8 cellular contexts compared by ENCODE assay signal in genomic region chr2:200862532-200863000, GRCh38. TPM values are rescaled to one million over a fixed set of nuclear protein-coding genes. Genes with fewer than 3 reads are reported as not detected.
DNase-seq lines count a peak whose midpoint lies in the region; ATAC-seq and TF ChIP-seq lines count a peak whose summit lies in the region.

No MANE protein-coding gene starts in this region.

- peak overlapping the region; percentile 99 for H3K27ac Mint-ChIP-seq in osteocyte (ENCODE audit: unreplicated experiment)

- TF ChIP-seq EP300 in esophagus muscularis mucosa (IDR thresholded peaks at IDR 0.05), result no peak

- intact Hi-C loops in esophagus muscularis mucosa (cut with DNase I) (loop anchor here (5.0 kb wide), 1 partner anchor 50 kb away; the partner anchor contains the start of gene BZW1), upper lobe of right lung (cut with DNase I) (no loop called here)

- no peaks in the 10 kb centered on the region for H3K27me3 Mint-ChIP-seq in osteocyte (ENCODE audit: unreplicated experiment)

- TF ChIP-seq POLR2A in esophagus muscularis mucosa (IDR thresholded peaks at IDR 0.05; ENCODE audit: low read depth), result peak; percentile 19

- TF ChIP-seq CTCF in esophagus muscularis mucosa (IDR thresholded peaks at IDR 0.05) (no peak), osteocyte (IDR thresholded peaks at IDR 0.05) (no peak), upper lobe of right lung (IDR thresholded peaks at IDR 0.05) (no peak)

- H3K27ac ChIP-seq in esophagus muscularis mucosa (replicated peaks in 1 of 4) (peak overlapping the region; percentile 98 to 100 (median 100)), upper lobe of right lung (peak overlapping the region; percentile 100)

- H3K36me3 ChIP-seq in esophagus muscularis mucosa (peaks cover 19 to 47% (median 26%) of the 10 kb centered on the region in 4 donors), upper lobe of right lung (peaks cover 41% of the 10 kb centered on the region)

- H3K4me3 ChIP-seq in esophagus muscularis mucosa (peak overlapping the region; percentile 76 to 98 (median 90)), upper lobe of right lung (peak overlapping the region; percentile 91)

- H3K4me1 ChIP-seq in esophagus muscularis mucosa, result peaks cover 36 to 74% (median 66%) of the 10 kb centered on the region in 4 donors
- H3K4me1 ChIP-seq in upper lobe of right lung, result peaks cover 40% of the 10 kb centered on the region

- H3K9me3 Mint-ChIP-seq in osteocyte (ENCODE audit: unreplicated experiment), result no peaks in the 10 kb centered on the region

- no peaks in the 10 kb centered on the region for H3K9me3 ChIP-seq in esophagus muscularis mucosa
- no peaks in the 10 kb centered on the region for H3K9me3 ChIP-seq in upper lobe of right lung

- peak overlapping the region; percentile 99 for H3K4me3 Mint-ChIP-seq in osteocyte (ENCODE audit: unreplicated experiment)

- peaks cover 0 to 3% (median 0%) of the 10 kb centered on the region in 4 donors for H3K27me3 ChIP-seq in esophagus muscularis mucosa
- no peaks in the 10 kb centered on the region for H3K27me3 ChIP-seq in upper lobe of right lung

- DNase-seq in DMS53 (lab: John Stamatoyannopoulos, UW), result peak; percentile 64
- DNase-seq in DMS53 treated with DMSO at 0.1 percent for 48 hours (lab: John Stamatoyannopoulos, UW; ENCODE audit: unreplicated experiment), result no peak
- DNase-seq in NCI-H2227 treated with DMSO at 0.1 percent for 48 hours (lab: John Stamatoyannopoulos, UW), result peak; percentile 47
- DNase-seq in activated T-cell treated with anti-CD3 and anti-CD28 coated beads for 1 hour (ENCODE audit: low read depth), result peak; percentile 27
- DNase-seq in esophagus muscularis mucosa (ENCODE audit: extremely low spot score), result no peak
- DNase-seq in osteocyte (ENCODE audit: extremely low spot score, unreplicated experiment), result no peak
- no peak for DNase-seq in upper lobe of right lung
- DNase-seq in cerebellum (ENCODE audit: low spot score), result no peak

- peaks cover 46% of the 10 kb centered on the region for H3K4me1 Mint-ChIP-seq in osteocyte (ENCODE audit: unreplicated experiment)

- H3K36me3 Mint-ChIP-seq in osteocyte (ENCODE audit: unreplicated experiment), result peaks cover 29% of the 10 kb centered on the region

- under 1% methylated on average over 13 of the region's 13 CpGs for WGBS in esophagus muscularis mucosa

- ATAC-seq in upper lobe of right lung, result no peak

RNA-seq across cellular contexts. Expression of gene CLK1, which starts 1.9 kb away (rescaled TPM):
- total RNA-seq in esophagus muscularis mucosa, result 100 to 1,000 TPM in 3 of 4 donors, 10 to 100 TPM in 1; 94.3 to 177 (median 108) TPM
- 92.0 and 96.8 TPM in 2 replicates for total RNA-seq in osteocyte
- total RNA-seq in upper lobe of right lung, result 108 TPM
- total RNA-seq in cerebellum, result 206 TPM

RNA-seq across cellular contexts. Expression of gene PPIL3, which starts 26.3 kb away (rescaled TPM):
- 10 to 100 TPM in 3 of 4 donors, 1 to 10 TPM in 1; 6.9 to 16.3 (median 13.4) TPM for total RNA-seq in esophagus muscularis mucosa
- 49.7 and 50.8 TPM in 2 replicates for total RNA-seq in osteocyte
- 31.2 TPM for total RNA-seq in upper lobe of right lung
- 55.8 TPM for total RNA-seq in cerebellum

RNA-seq across cellular contexts. Expression of gene NIF3L1, which starts 26.6 kb away (rescaled TPM):
- total RNA-seq in esophagus muscularis mucosa, result 10 to 100 TPM; 11.8 to 21.1 (median 15.5) TPM
- total RNA-seq in osteocyte, result 22.6 and 23.1 TPM in 2 replicates
- 13.8 TPM for total RNA-seq in upper lobe of right lung
- 34.1 TPM for total RNA-seq in cerebellum

RNA-seq across cellular contexts. Expression of gene BZW1, which starts 50.9 kb away (rescaled TPM):
- total RNA-seq in esophagus muscularis mucosa (100 to 1,000 TPM; 262 to 444 (median 376) TPM), osteocyte (199 and 214 TPM in 2 replicates), upper lobe of right lung (158 TPM), cerebellum (290 TPM)

Comparison
In these comparisons a context has a peak if more than half of its experiments do, and no peak if none do; other contexts are left out.
1. DNase-seq: peak in DMS53 (single experiment), NCI-H2227 treated with DMSO at 0.1 percent for 48 hours (single experiment) and activated T-cell treated with anti-CD3 and anti-CD28 coated beads for 1 hour (single experiment); none in DMS53 treated with DMSO at 0.1 percent for 48 hours (single experiment), esophagus muscularis mucosa (single experiment), osteocyte (single experiment), upper lobe of right lung (single experiment) and cerebellum (single experiment).